Comparison of ENCODE assay signal across 9 cellular contexts in genomic region chr9:127734247-127734746, GRCh38. TPM values are rescaled to one million over a fixed set of nuclear protein-coding genes. Genes with fewer than 3 reads are reported as not detected.
A peak's percentile ranks its signal among the peaks of the same experiment; 100 is the strongest.
DNase-seq lines count a peak whose midpoint lies in the region; ATAC-seq and TF ChIP-seq lines count a peak whose summit lies in the region.
"Had no signal": no experiment of that assay in that cellular context is flagged by ENCODE, and none has a peak within 500 bp of the region (broad histone marks: within the 10 kb centered on the region; RNA-seq: fewer than 3 reads in every experiment).

No MANE protein-coding gene starts in this region.

- TF ChIP-seq EP300 in transverse colon (IDR thresholded peaks at IDR 0.05; ENCODE audit: low read depth) = no peak

- H3K36me3 ChIP-seq in transverse colon = peaks cover 0 to 4% (median 0%) of the 10 kb centered on the region in 4 donors

- TF ChIP-seq CTCF in astrocyte of the spinal cord (IDR thresholded peaks at IDR 0.05; ENCODE audit: low read depth, low read length) = no peak
- no peak for TF ChIP-seq CTCF in lower leg skin (IDR thresholded peaks at IDR 0.05)
- no peak for TF ChIP-seq CTCF in transverse colon (IDR thresholded peaks at IDR 0.05)

- peak overlapping the region; percentile 98 to 100 (median 98) for H3K27ac ChIP-seq in transverse colon

- peaks cover 10% of the 10 kb centered on the region for H3K36me3 Mint-ChIP-seq in activated naive CD4-positive, alpha-beta T cell treated with anti-CD3 and anti-CD28 coated beads, Interleukin-2, amount 10 ng/mL, durations not matched to agents 7 days and 5 days

- H3K27ac Mint-ChIP-seq in activated naive CD4-positive, alpha-beta T cell treated with anti-CD3 and anti-CD28 coated beads, Interleukin-2, amount 10 ng/mL, durations not matched to agents 7 days and 5 days = peak overlapping the region; percentile 92

- in situ Hi-C loops in astrocyte of the spinal cord (cut with HindIII; ENCODE audit: low sequenced_read_pairs) (no loop called here), transverse colon (cut with MboI; ENCODE audit: low pct_ligation_motif_present in 1 of 4, low pct_unique_long_range_greater_than_20kb in 1 of 4, low sequenced_read_pairs in 3 of 4) (loop anchor here (10.0 to 25.0 kb wide), 5 partner anchors 131 to 222 kb away; no protein-coding TSS in a partner anchor)

- H3K4me3 Mint-ChIP-seq in activated naive CD4-positive, alpha-beta T cell treated with anti-CD3 and anti-CD28 coated beads, Interleukin-2, amount 10 ng/mL, durations not matched to agents 7 days and 5 days = peak overlapping the region; percentile 79

- peak overlapping the region; percentile 52 for H3K4me3 ChIP-seq in astrocyte of the spinal cord (ENCODE audit: low read depth, low read length)
- peak overlapping the region; percentile 55 for H3K4me3 ChIP-seq in lower leg skin (ENCODE audit: low read depth, poor library complexity, severe bottlenecking)
- peak overlapping the region in 3 of 4 donors; percentile 71 to 97 (median 84) for H3K4me3 ChIP-seq in transverse colon

- CTCF ChIA-PET in activated naive CD4-positive, alpha-beta T cell treated with anti-CD3 and anti-CD28 coated beads, Interleukin-2, amount 10 ng/mL, durations not matched to agents 7 days and 5 days (lab: Charles Lee) = interaction anchor here (0.6 to 3.2 kb wide), 54 partner anchors 9 to 246 kb away, joined by 3 to 44 read pairs (median 4); partner anchors contain the start of genes CDK9, ENG, FPGS and PTRH1

- no peaks in the 10 kb centered on the region for H3K27me3 ChIP-seq in transverse colon

- WGBS in lower leg skin, 2 donors = 50 to 51% methylated on average over 21 to 22 of the region's 22 CpGs
- 52 to 87% methylated on average over 3 to 21 of the region's 22 CpGs for WGBS in transverse colon (ENCODE audit: low coverage in 1 of 2), 2 donors

- peaks cover 6 to 18% (median 11%) of the 10 kb centered on the region in 4 donors for H3K4me1 ChIP-seq in transverse colon

- H3K27me3 Mint-ChIP-seq in activated naive CD4-positive, alpha-beta T cell treated with anti-CD3 and anti-CD28 coated beads, Interleukin-2, amount 10 ng/mL, durations not matched to agents 7 days and 5 days = no peaks in the 10 kb centered on the region

- no peaks in the 10 kb centered on the region for H3K9me3 ChIP-seq in transverse colon

- H3K4me1 Mint-ChIP-seq in activated naive CD4-positive, alpha-beta T cell treated with anti-CD3 and anti-CD28 coated beads, Interleukin-2, amount 10 ng/mL, durations not matched to agents 7 days and 5 days = peaks cover 28% of the 10 kb centered on the region

- ATAC-seq in activated CD4-positive, CD25-positive, alpha-beta regulatory T cell treated with anti-CD3 and anti-CD28 coated beads, Interleukin-2, amount 50 U/mL, for 24 hours = no peak

- no peak for DNase-seq in activated naive CD4-positive, alpha-beta T cell treated with anti-CD3 and anti-CD28 coated beads, Interleukin-2, amount 10 ng/mL, durations not matched to agents 7 days and 5 days
- DNase-seq in activated naive CD4-positive, alpha-beta T cell treated with Interleukin-2 at 50 U/mL for 16 hours = no peak
- DNase-seq in astrocyte of the spinal cord (ENCODE audit: low read depth, low spot score) = no peak
- DNase-seq in lower leg skin (ENCODE audit: low spot score in 2 of 2) = no peak
- no peak for DNase-seq in transverse colon
- DNase-seq in GF-D8 (lab: John Stamatoyannopoulos, UW) = no peak
- no peak for DNase-seq in stimulated activated CD8-positive, alpha-beta memory T cell treated with anti-CD3 and anti-CD28 coated beads, Interleukin-4, amount 100 ng/mL, for 48 hours

- TF ChIP-seq POLR2A in lower leg skin (IDR thresholded peaks at IDR 0.05) = no peak
- TF ChIP-seq POLR2A in transverse colon (IDR thresholded peaks at IDR 0.05) = no peak

- intact Hi-C loops in lower leg skin (cut with DNase I; ENCODE audit: low total_unique reads) = loop anchor here (5.0 kb wide), 1 partner anchor 232 kb away; no protein-coding TSS in a partner anchor
- intact Hi-C loops in transverse colon (cut with DNase I; ENCODE audit: low total_unique reads) = loop anchor here (5.0 to 10.0 kb wide), 2 partner anchors 142 to 229 kb away; no protein-coding TSS in a partner anchor

- no peaks in the 10 kb centered on the region for H3K9me3 Mint-ChIP-seq in activated naive CD4-positive, alpha-beta T cell treated with anti-CD3 and anti-CD28 coated beads, Interleukin-2, amount 10 ng/mL, durations not matched to agents 7 days and 5 days

RNA-seq across cellular contexts. Expression of gene TOR2A, which starts 0.8 kb away (rescaled TPM):
- total RNA-seq in lower leg skin = 10 to 100 TPM; 11.5 to 19.9 (median 15.1) TPM
- 100 to 1,000 TPM in 1 of 4 donors, 10 to 100 TPM in 3; 31.4 to 126 (median 48.1) TPM for total RNA-seq in transverse colon

RNA-seq across cellular contexts. Expression of gene TTC16, which starts 18.4 kb away (rescaled TPM):
- total RNA-seq in lower leg skin = under 1 TPM in 1 of 4 donors, not detected in 3; 0.25 TPM
- total RNA-seq in transverse colon = not detected
- total RNA-seq: glomerular endothelial cell had no signal

RNA-seq across cellular contexts. Expression of gene PTRH1, which starts 18.8 kb away (rescaled TPM):
- total RNA-seq in lower leg skin (10 to 100 TPM; 28.2 to 71.8 (median 52.3) TPM), transverse colon (1 to 10 TPM; 2.4 to 9.7 (median 6.2) TPM)

RNA-seq across cellular contexts. Expression of gene CFAP157, which starts 27.5 kb away (rescaled TPM):
- under 1 TPM in 1 of 4 donors, not detected in 3; 0.23 TPM for total RNA-seq in lower leg skin
- total RNA-seq in transverse colon = not detected
- total RNA-seq: glomerular endothelial cell had no signal

RNA-seq across cellular contexts. Expression of gene SH2D3C, which starts 44.2 kb away (rescaled TPM):
- 1 to 10 TPM; 1.9 to 8.5 (median 5.3) TPM for total RNA-seq in lower leg skin
- total RNA-seq in transverse colon = 10 to 100 TPM in 1 of 4 donors, 1 to 10 TPM in 3; 2.6 to 10.1 (median 3.9) TPM
